9 cellular contexts compared by ENCODE assay signal in genomic region chrX:128106630-128107029, GRCh38. TPM values are rescaled to one million over a fixed set of nuclear protein-coding genes. Genes with fewer than 3 reads are reported as not detected.
DNase-seq lines count a peak whose midpoint lies in the region; ATAC-seq and TF ChIP-seq lines count a peak whose summit lies in the region.
"Had no signal": no experiment of that assay in that cellular context is flagged by ENCODE, and none has a peak within 500 bp of the region (broad histone marks: within the 10 kb centered on the region; RNA-seq: fewer than 3 reads in every experiment).

No MANE protein-coding gene starts in this region.

- H3K27ac ChIP-seq in HEK293 (ENCODE audit: extremely low read depth, low read depth, low read length) (no peak overlapping the region), mammary epithelial cell (ENCODE audit: insufficient read depth, low read depth, low read length) (no peak overlapping the region)
- H3K27ac ChIP-seq: spleen had no signal

- POLR2A ChIA-PET in HEK293 (lab: Yijun Ruan, JAX) = no interaction called here

- no peaks in the 10 kb centered on the region for H3K4me1 Mint-ChIP-seq in osteocyte (ENCODE audit: unreplicated experiment)
- no peaks in the 10 kb centered on the region for H3K4me1 Mint-ChIP-seq in activated T-helper 17 cell treated with anti-CD3 and anti-CD28 coated beads, Interleukin-2, amount 50 U/mL, for 72 hours
- H3K4me1 Mint-ChIP-seq: activated CD4-positive, alpha-beta T cell treated with anti-CD3 and anti-CD28 coated beads, Interleukin-2, amount 10 ng/mL, durations not matched to agents 7 days and 5 days had no signal

- 17% methylated on average over 1 of the region's 1 CpG for WGBS in mammary epithelial cell (ENCODE audit: low coverage, missing lambda C conversion rate)

- dilution Hi-C loops in mammary epithelial cell (cut with HindIII; ENCODE audit: low sequenced_read_pairs) = no loop called here

- no peak for ATAC-seq in HG03469 (IDR thresholded peaks at IDR 0.05; ENCODE audit: unreplicated experiment)
- no peak for ATAC-seq in activated T-helper 17 cell treated with anti-CD3 and anti-CD28 coated beads, Interleukin-2, amount 50 U/mL, for 72 hours (replicated peaks)
- ATAC-seq in GM21723 (IDR thresholded peaks at IDR 0.05; ENCODE audit: unreplicated experiment) = no peak

- peak; percentile 26 for DNase-seq in NCI-H1694 treated with DMSO at 0.1 percent for 48 hours (lab: John Stamatoyannopoulos, UW)
- no peak for DNase-seq in mammary epithelial cell
- no peak for DNase-seq in osteocyte (ENCODE audit: extremely low spot score, unreplicated experiment)
- DNase-seq: activated CD4-positive, alpha-beta T cell treated with anti-CD3 and anti-CD28 coated beads, Interleukin-2, amount 10 ng/mL, durations not matched to agents 7 days and 5 days; spleen had no signal

- no TSS peak for BruUV-seq in mammary epithelial cell (replicated peaks; lab: Mats Ljungman, UMichigan)

- no peaks in the 10 kb centered on the region for H3K27me3 Mint-ChIP-seq in osteocyte (ENCODE audit: unreplicated experiment)
- H3K27me3 Mint-ChIP-seq in activated T-helper 17 cell treated with anti-CD3 and anti-CD28 coated beads, Interleukin-2, amount 50 U/mL, for 72 hours = no peaks in the 10 kb centered on the region
- H3K27me3 Mint-ChIP-seq: activated CD4-positive, alpha-beta T cell treated with anti-CD3 and anti-CD28 coated beads, Interleukin-2, amount 10 ng/mL, durations not matched to agents 7 days and 5 days had no signal

- TF ChIP-seq CTCF in HEK293 (tag by site-specific recombination; IDR thresholded peaks at IDR 0.05) (no peak; the same call in 1 of the 2 replicates), mammary epithelial cell (conservative IDR thresholded peaks at IDR 0.05 in 1 of 2, IDR thresholded peaks at IDR 0.05 in 1 of 2; ENCODE audit: extremely low read depth in 1 of 2, insufficient read depth in 1 of 2, low read depth in 1 of 2, low read length in 2 of 2) (peak; percentile 47 to 63), osteocyte (IDR thresholded peaks at IDR 0.05) (peak; percentile 20)

- H3K36me3 Mint-ChIP-seq in osteocyte (ENCODE audit: unreplicated experiment) = no peaks in the 10 kb centered on the region
- H3K36me3 Mint-ChIP-seq in activated T-helper 17 cell treated with anti-CD3 and anti-CD28 coated beads, Interleukin-2, amount 50 U/mL, for 72 hours (ENCODE audit: low read depth) = no peaks in the 10 kb centered on the region

- no peaks in the 10 kb centered on the region for H3K9me3 ChIP-seq in HEK293 (ENCODE audit: control insufficient read depth, insufficient read depth, low read depth, low read length)
- H3K9me3 ChIP-seq in mammary epithelial cell (replicated peaks; ENCODE audit: insufficient read depth, low read length) = no peaks in the 10 kb centered on the region

- in situ Hi-C loops in mammary epithelial cell (cut with MboI; ENCODE audit: low sequenced_read_pairs in 2 of 2) = loop anchor here in 1 of 2 donors (25.0 kb wide), 1 partner anchor 406 kb away; no protein-coding TSS in a partner anchor

- no peak overlapping the region for H3K27ac Mint-ChIP-seq in osteocyte (ENCODE audit: unreplicated experiment)
- H3K27ac Mint-ChIP-seq in activated T-helper 17 cell treated with anti-CD3 and anti-CD28 coated beads, Interleukin-2, amount 50 U/mL, for 72 hours = no peak overlapping the region
- H3K27ac Mint-ChIP-seq: activated CD4-positive, alpha-beta T cell treated with anti-CD3 and anti-CD28 coated beads, Interleukin-2, amount 10 ng/mL, durations not matched to agents 7 days and 5 days had no signal

- H2AFZ ChIP-seq in mammary epithelial cell (ENCODE audit: low read depth, low read length) = no peak overlapping the region

- peaks cover 10% of the 10 kb centered on the region for H3K9me3 Mint-ChIP-seq in osteocyte (ENCODE audit: unreplicated experiment)
- no peaks in the 10 kb centered on the region for H3K9me3 Mint-ChIP-seq in activated T-helper 17 cell treated with anti-CD3 and anti-CD28 coated beads, Interleukin-2, amount 50 U/mL, for 72 hours
- H3K9me3 Mint-ChIP-seq: activated CD4-positive, alpha-beta T cell treated with anti-CD3 and anti-CD28 coated beads, Interleukin-2, amount 10 ng/mL, durations not matched to agents 7 days and 5 days had no signal

- no peak overlapping the region for H3K4me2 ChIP-seq in mammary epithelial cell (ENCODE audit: insufficient read depth, low read depth, low read length)

- H3K36me3 ChIP-seq in HEK293 (ENCODE audit: control insufficient read depth in 2 of 2, insufficient read depth in 1 of 2, low read length in 2 of 2) (no peaks in the 10 kb centered on the region), mammary epithelial cell (ENCODE audit: insufficient read depth, low read length) (no peaks in the 10 kb centered on the region)
- H3K36me3 ChIP-seq: spleen had no signal

- H3K4me1 ChIP-seq in HEK293 (ENCODE audit: control insufficient read depth, insufficient read depth, low read length) (no peaks in the 10 kb centered on the region), mammary epithelial cell (ENCODE audit: insufficient read depth, low read length) (no peaks in the 10 kb centered on the region)
- H3K4me1 ChIP-seq: spleen had no signal

- no peaks in the 10 kb centered on the region for H3K27me3 ChIP-seq in mammary epithelial cell (ENCODE audit: insufficient read depth, low read length)
- H3K27me3 ChIP-seq: spleen had no signal

- no peaks in the 10 kb centered on the region for H4K20me1 ChIP-seq in mammary epithelial cell (ENCODE audit: insufficient read depth, low read length)

- H3K79me2 ChIP-seq in mammary epithelial cell (ENCODE audit: insufficient read depth, low read length) = no peaks in the 10 kb centered on the region

- H3K9ac ChIP-seq in mammary epithelial cell (ENCODE audit: insufficient read depth, low read length) = no peak overlapping the region

- no peak overlapping the region for H3K4me3 Mint-ChIP-seq in osteocyte (ENCODE audit: unreplicated experiment)
- no peak overlapping the region for H3K4me3 Mint-ChIP-seq in activated T-helper 17 cell treated with anti-CD3 and anti-CD28 coated beads, Interleukin-2, amount 50 U/mL, for 72 hours
- H3K4me3 Mint-ChIP-seq: activated CD4-positive, alpha-beta T cell treated with anti-CD3 and anti-CD28 coated beads, Interleukin-2, amount 10 ng/mL, durations not matched to agents 7 days and 5 days had no signal

- CTCF ChIA-PET in HEK293 (lab: Yijun Ruan, JAX) = interaction anchor here (0.7 to 1.4 kb wide), 4 partner anchors 19 to 1266 kb away, joined by 3 to 4 read pairs (median 3); no protein-coding TSS in a partner anchor
- CTCF ChIA-PET in mammary epithelial cell (lab: Charles Lee; ENCODE audit: low non-redundant PET) = no interaction called here

- H3K4me3 ChIP-seq in HEK293 (ENCODE audit: low read depth, low read length) (no peak overlapping the region), mammary epithelial cell (replicated peaks in 1 of 3; ENCODE audit: insufficient read depth in 1 of 3, low read depth in 2 of 3, low read length in 3 of 3) (no peak overlapping the region)
- H3K4me3 ChIP-seq: spleen had no signal

- intact Hi-C loops in mammary epithelial cell (cut with micrococcal nuclease) = loop anchor here (1.0 to 5.0 kb wide), 4 partner anchors 146 to 869 kb away; no protein-coding TSS in a partner anchor

TF ChIP-seq in HEK293, 187 proteins besides CTCF, POLR2A, EP300 and RAD21:
- no peak for TF ChIP-seq ZFP69B (tag by site-specific recombination; IDR thresholded peaks at IDR 0.05)
- peak; percentile 51 for TF ChIP-seq ZNF654 (tag by site-specific recombination; IDR thresholded peaks at IDR 0.05; ENCODE audit: low read depth)
TF ChIP-seq in HEK293: peak in this region for 1.

RNA-seq across cellular contexts. Expression of gene ACTRT1, which starts 54.4 kb away (rescaled TPM):
- total RNA-seq in mammary epithelial cell (not detected), osteocyte (not detected in 2 replicates)
- polyA plus RNA-seq in mammary epithelial cell = not detected
- not detected for polyA minus RNA-seq in mammary epithelial cell
- total RNA-seq in activated T-helper 17 cell treated with anti-CD3 and anti-CD28 coated beads, Interleukin-2, amount 50 U/mL, for 72 hours = not detected
- total RNA-seq: activated CD4-positive, alpha-beta T cell treated with anti-CD3 and anti-CD28 coated beads, Interleukin-2, amount 10 ng/mL, durations not matched to agents 7 days and 5 days; spleen had no signal
- polyA plus RNA-seq: spleen had no signal
